Comparison of ENCODE assay signal across 27 cellular contexts in the genomic region with DNA sequence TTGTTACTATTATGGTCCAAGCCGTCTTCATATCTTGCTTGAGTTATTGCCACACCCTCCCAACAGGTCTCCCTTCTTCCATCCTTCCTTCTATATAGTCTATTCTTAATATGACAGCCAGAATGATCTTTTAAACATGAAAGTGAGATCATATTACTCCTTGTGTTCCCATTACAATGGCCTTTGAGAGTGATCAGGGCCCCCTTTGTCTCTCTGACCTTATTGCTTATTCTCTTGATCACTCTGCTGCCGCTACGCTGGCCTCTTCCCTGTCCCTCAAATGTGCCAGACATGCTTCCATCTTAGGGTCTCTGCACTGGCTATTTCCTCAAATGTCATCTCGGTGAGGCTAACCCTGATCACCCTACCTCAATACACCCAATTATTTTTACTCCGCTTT. TPM values are rescaled to one million over a fixed set of nuclear protein-coding genes. Genes with fewer than 3 reads are reported as not detected.
DNase-seq lines count a peak whose midpoint lies in the region; ATAC-seq, FAIRE-seq and TF ChIP-seq lines count a peak whose summit lies in the region.
"Had no signal": no experiment of that assay in that cellular context is flagged by ENCODE, and none has a peak within 500 bp of the region (broad histone marks: within the 10 kb centered on the region; RNA-seq: fewer than 3 reads in every experiment).

No MANE protein-coding gene starts in this region.

- intact Hi-C loops in right lobe of liver (cut with DNase I), result no loop called here

- no peaks in the 10 kb centered on the region for H3K36me3 ChIP-seq in right lobe of liver
- H3K36me3 ChIP-seq: BE2C, MG63 had no signal

- peaks cover 0 to 22% (median 4%) of the 10 kb centered on the region in 4 donors for H3K4me1 ChIP-seq in right lobe of liver
- H3K4me1 ChIP-seq: BE2C had no signal

- H3K4me3 ChIP-seq in right lobe of liver, result no peak overlapping the region
- H3K4me3 ChIP-seq: GM23248, K562, MG63 had no signal

- TF ChIP-seq CTCF in right lobe of liver (IDR thresholded peaks at IDR 0.05), result no peak

- ATAC-seq in right lobe of liver (no peak), GM21526 (IDR thresholded peaks at IDR 0.05; ENCODE audit: low FRiP score, unreplicated experiment) (no peak)
- ATAC-seq: HepG2, K562, Panc1 had no signal

- DNase-seq in GM12891 (ENCODE audit: insufficient read length, low spot score) (no peak), caudate nucleus (lab: John Stamatoyannopoulos, UW) (peak in 26 of 61 donors; percentile 2 to 48 (median 13)), superior temporal gyrus (ENCODE audit: extremely low spot score) (peak; percentile 78), right lobe of liver (no peak), NCI-H2227 treated with DMSO at 0.1 percent for 48 hours (lab: John Stamatoyannopoulos, UW) (no peak)
- DNase-seq: BE2C; CD4-positive, CD25-positive, alpha-beta regulatory T cell; DMS79 treated with DMSO at 0.1 percent for 48 hours; GM23248; H9; MG63; NCI-H1417 treated with DMSO at 0.1 percent for 48 hours; NCI-H187 treated with DMSO at 0.1 percent for 48 hours; NCI-H2107; NCI-H226; NCI-H510A treated with DMSO at 0.1 percent for 48 hours; NCI-H774; NK-92 treated with Interleukin-12 subunit alpha and Interleukin-12 subunit beta, amount 100 ng/mL, for 24 hours; SIG-M5; SK-N-SH had no signal

- H3K27ac ChIP-seq in caudate nucleus (ENCODE audit: low read depth, low read length) (peak overlapping the region; percentile 77), layer of hippocampus (ENCODE audit: low read depth, low read length) (peak overlapping the region; percentile 72), right lobe of liver (no peak overlapping the region)
- H3K27ac ChIP-seq: GM23248, HL-60 had no signal

- 93% methylated on average over 5 of the region's 5 CpGs for WGBS in right lobe of liver (ENCODE audit: insufficient coverage, low coverage, low lambda C conversion rate, missing lambda C conversion rate)

- H3K27me3 ChIP-seq in layer of hippocampus (ENCODE audit: control insufficient read depth, insufficient read depth, low read length) (no peaks in the 10 kb centered on the region), right lobe of liver (no peaks in the 10 kb centered on the region)
- H3K27me3 ChIP-seq: BE2C, MG63 had no signal

- TF ChIP-seq POLR2A in GM12891 (IDR thresholded peaks at IDR 0.05; ENCODE audit: low read depth, low read length) (no peak), right lobe of liver (IDR thresholded peaks at IDR 0.05) (no peak)

- peak; percentile 5 for FAIRE-seq in GM12891 (lab: Jason Lieb, UNC)
- FAIRE-seq: A204.1, HepG2, K562 had no signal

- H3K9me3 ChIP-seq in right lobe of liver, result no peaks in the 10 kb centered on the region
- H3K9me3 ChIP-seq: BE2C, MG63, SK-N-SH had no signal

TF ChIP-seq in GM12891, 5 proteins besides CTCF, POLR2A, EP300 and RAD21:
- no peak for TF ChIP-seq SPI1 (IDR thresholded peaks at IDR 0.05; ENCODE audit: low read depth, low read length)
- no peak for TF ChIP-seq POLR2AphosphoS5 (IDR thresholded peaks at IDR 0.05; ENCODE audit: low read depth, low read length)
- TF ChIP-seq PAX5 (IDR thresholded peaks at IDR 0.05; ENCODE audit: insufficient read depth, low read length, severe bottlenecking), result no peak
- no peak for TF ChIP-seq POU2F2 (IDR thresholded peaks at IDR 0.05; ENCODE audit: low read depth, low read length)

RNA-seq across cellular contexts. Expression of a gene that starts 38.1 kb away (rescaled TPM):
- polyA plus RNA-seq in GM12891 (2012; ENCODE audit: low read depth, missing spikeins), result 18.8 TPM
- 10 to 100 TPM; 17.2 to 29.1 (median 18.1) TPM for total RNA-seq in right lobe of liver

Comparison
In these comparisons a context has a peak if more than half of its experiments do, and no peak if none do; other contexts are left out.
1. H3K27ac ChIP-seq: peak in caudate nucleus (single experiment) and layer of hippocampus (single experiment); none in right lobe of liver (0 of 3).